In the genomic region with DNA sequence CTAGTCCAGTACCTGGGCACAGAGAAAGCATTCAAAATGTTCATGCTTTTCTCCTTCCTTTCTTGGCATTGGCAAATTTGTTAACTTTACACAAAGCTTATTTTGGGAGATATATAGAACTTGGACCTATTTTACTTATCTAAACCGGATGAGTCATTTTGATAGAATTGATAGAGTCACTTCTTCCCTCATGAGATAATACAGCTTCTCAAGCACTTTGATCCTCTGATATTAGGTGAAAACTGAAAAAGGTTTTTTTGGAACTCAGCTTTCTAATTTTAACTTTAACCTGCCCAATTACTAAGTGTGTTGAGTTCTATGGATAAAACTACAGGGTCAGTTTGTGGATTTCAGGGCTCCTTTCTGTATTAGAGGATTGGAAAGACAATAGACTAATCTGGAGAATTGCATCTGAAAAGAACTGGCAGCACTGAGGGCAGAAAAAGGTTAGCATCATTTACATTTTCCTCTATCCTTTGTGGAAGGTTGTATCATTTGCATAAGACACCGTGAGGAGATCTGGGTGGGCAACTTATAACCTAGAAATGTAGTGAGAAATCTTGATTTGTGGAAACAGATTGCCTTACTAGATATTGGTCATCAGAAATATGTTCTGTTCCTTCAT, we compare ENCODE assay signal across 10 cellular contexts. TPM values are rescaled to one million over a fixed set of nuclear protein-coding genes. Genes with fewer than 3 reads are reported as not detected.
DNase-seq lines count a peak whose midpoint lies in the region; ATAC-seq, FAIRE-seq and TF ChIP-seq lines count a peak whose summit lies in the region.
"Had no signal": no experiment of that assay in that cellular context is flagged by ENCODE, and none has a peak within 500 bp of the region (broad histone marks: within the 10 kb centered on the region; RNA-seq: fewer than 3 reads in every experiment).

No MANE protein-coding gene starts in this region.

- FAIRE-seq in H54 (lab: Jason Lieb, UNC): no peak
- FAIRE-seq: frontal cortex had no signal

- TF ChIP-seq CTCF in heart left ventricle (IDR thresholded peaks at IDR 0.05) (no peak), upper lobe of right lung (IDR thresholded peaks at IDR 0.05) (no peak)

- TF ChIP-seq POLR2A in heart left ventricle (IDR thresholded peaks at IDR 0.05): no peak
- TF ChIP-seq POLR2A in H54 (IDR thresholded peaks at IDR 0.05; ENCODE audit: low read depth, low read length): no peak

- DNase-seq in heart left ventricle: no peak
- no peak for DNase-seq in cardiac septum (ENCODE audit: low spot score)
- DNase-seq in upper lobe of right lung: no peak
- no peak for DNase-seq in H54 (ENCODE audit: insufficient read length, low spot score)
- DNase-seq in NCI-H2171 treated with DMSO at 0.1 percent for 48 hours (lab: John Stamatoyannopoulos, UW): no peak

- H3K4me3 ChIP-seq in heart left ventricle (peak overlapping the region in 7 of 12 donors; percentile 67 to 98 (median 83)), iPS-11a (ENCODE audit: low read depth, low read length) (peak overlapping the region; percentile 74), upper lobe of right lung (peak overlapping the region; percentile 68)

- peaks cover 23% of the 10 kb centered on the region for H3K4me1 Mint-ChIP-seq in activated T-helper 17 cell treated with anti-CD3 and anti-CD28 coated beads, Interleukin-2, amount 50 U/mL, for 72 hours

- no peaks in the 10 kb centered on the region for H3K36me3 Mint-ChIP-seq in activated T-helper 17 cell treated with anti-CD3 and anti-CD28 coated beads, Interleukin-2, amount 50 U/mL, for 72 hours (ENCODE audit: low read depth)

- intact Hi-C loops in heart left ventricle (cut with DNase I): loop anchor here in 1 of 10 donors (5.0 kb wide), 1 partner anchor 69 kb away; no protein-coding TSS in a partner anchor
- intact Hi-C loops in cardiac septum (cut with DNase I): no loop called here
- intact Hi-C loops in upper lobe of right lung (cut with DNase I): no loop called here

- H3K36me3 ChIP-seq in heart left ventricle: no peaks in the 10 kb centered on the region
- no peaks in the 10 kb centered on the region for H3K36me3 ChIP-seq in upper lobe of right lung

- H3K27me3 ChIP-seq in heart left ventricle: no peaks in the 10 kb centered on the region
- H3K27me3 ChIP-seq in upper lobe of right lung: no peaks in the 10 kb centered on the region

- peak overlapping the region; percentile 95 for H3K27ac Mint-ChIP-seq in activated T-helper 17 cell treated with anti-CD3 and anti-CD28 coated beads, Interleukin-2, amount 50 U/mL, for 72 hours

- H3K4me1 ChIP-seq in heart left ventricle (peaks cover 0 to 40% (median 12%) of the 10 kb centered on the region in 12 donors), upper lobe of right lung (peaks cover 14% of the 10 kb centered on the region)

- ATAC-seq in heart left ventricle (no peak), upper lobe of right lung (no peak), GM18861 (IDR thresholded peaks at IDR 0.05; ENCODE audit: unreplicated experiment) (no peak)
- no peak for ATAC-seq in activated T-helper 17 cell treated with anti-CD3 and anti-CD28 coated beads, Interleukin-2, amount 50 U/mL, for 72 hours (replicated peaks)

- H3K27ac ChIP-seq in heart left ventricle (no peak overlapping the region), upper lobe of right lung (no peak overlapping the region)
- H3K27ac ChIP-seq: VCaP had no signal

- H3K9me3 ChIP-seq in heart left ventricle: no peaks in the 10 kb centered on the region
- H3K9me3 ChIP-seq in upper lobe of right lung: no peaks in the 10 kb centered on the region

- H3K27me3 Mint-ChIP-seq in activated T-helper 17 cell treated with anti-CD3 and anti-CD28 coated beads, Interleukin-2, amount 50 U/mL, for 72 hours: no peaks in the 10 kb centered on the region

- 34 to 63% (median 51%) methylated on average over 2 of the region's 2 CpGs for WGBS in heart left ventricle, 4 donors

- peak overlapping the region; percentile 95 for H3K4me3 Mint-ChIP-seq in activated T-helper 17 cell treated with anti-CD3 and anti-CD28 coated beads, Interleukin-2, amount 50 U/mL, for 72 hours

- no peaks in the 10 kb centered on the region for H3K9me3 Mint-ChIP-seq in activated T-helper 17 cell treated with anti-CD3 and anti-CD28 coated beads, Interleukin-2, amount 50 U/mL, for 72 hours

RNA-seq across cellular contexts. Expression of a gene that starts 2.4 kb away (rescaled TPM):
- 10 to 100 TPM in 8 of 9 donors, 1 to 10 TPM in 1; 9.6 to 18.0 (median 14.5) TPM for total RNA-seq in heart left ventricle
- polyA plus RNA-seq in heart left ventricle: 1 to 10 TPM; 3.0 to 9.1 TPM
- 13.5 TPM for total RNA-seq in cardiac septum
- 10 to 100 TPM; 12.0 to 12.7 TPM for total RNA-seq in activated T-helper 17 cell treated with anti-CD3 and anti-CD28 coated beads, Interleukin-2, amount 50 U/mL, for 72 hours
- 14.2 TPM for total RNA-seq in upper lobe of right lung
